Comparison of ENCODE assay signal across 20 cellular contexts in genomic region chr16:87331241-87331801, GRCh38. TPM values are rescaled to one million over a fixed set of nuclear protein-coding genes. Genes with fewer than 3 reads are reported as not detected.
DNase-seq lines count a peak whose midpoint lies in the region; ATAC-seq and TF ChIP-seq lines count a peak whose summit lies in the region.
"Had no signal": no experiment of that assay in that cellular context is flagged by ENCODE, and none has a peak within 500 bp of the region (broad histone marks: within the 10 kb centered on the region; RNA-seq: fewer than 3 reads in every experiment).

No MANE protein-coding gene starts in this region.

- H3K4me1 ChIP-seq in right cardiac atrium (ENCODE audit: control insufficient read depth, insufficient read depth, low read length) (no peaks in the 10 kb centered on the region), aorta (ENCODE audit: control insufficient read depth in 1 of 2, insufficient read depth in 2 of 2, low read length in 2 of 2) (no peaks in the 10 kb centered on the region)
- H3K4me1 ChIP-seq: BE2C, Caco-2 had no signal

- CTCF ChIA-PET in GM10248 (lab: Yijun Ruan, JAX): interaction anchor here (2.4 kb wide), 1 partner anchor 12 kb away, joined by 7 read pairs; no protein-coding TSS in a partner anchor

- H3K4me3 ChIP-seq in right cardiac atrium (ENCODE audit: low read length) (no peak overlapping the region), aorta (ENCODE audit: low read length in 2 of 2) (no peak overlapping the region)
- H3K4me3 ChIP-seq: GM23338 had no signal

- H3K27me3 Mint-ChIP-seq in nephron progenitor cell (ENCODE audit: low read depth, poor library complexity): no peaks in the 10 kb centered on the region
- no peaks in the 10 kb centered on the region for H3K27me3 Mint-ChIP-seq in stimulated activated naive CD8-positive, alpha-beta T cell treated with anti-CD3 and anti-CD28 coated beads, Interleukin-15, amount 100 ng/mL, for 72 hours
- H3K27me3 Mint-ChIP-seq: CD4-positive, CD25-positive, alpha-beta regulatory T cell had no signal

- DNase-seq in Right ventricle myocardium superior: peak; percentile 31
- no peak for DNase-seq in right cardiac atrium
- DNase-seq in cerebellar cortex (ENCODE audit: low spot score): peak; percentile 2
- no peak for DNase-seq in nephron progenitor cell
- peak; percentile 29 to 60 for DNase-seq in aorta
- no peak for DNase-seq in stimulated activated CD4-positive, alpha-beta T cell treated with anti-CD3 and anti-CD28 coated beads, Interleukin-2, amount 100 ng/mL, for 24 hours
- DNase-seq in GM10248 (ENCODE audit: extremely low spot score): no peak
- no peak for DNase-seq in stimulated activated naive CD8-positive, alpha-beta T cell treated with anti-CD3 and anti-CD28 coated beads, Interleukin-15, amount 100 ng/mL, for 72 hours
- DNase-seq: BE2C; Caco-2; CD4-positive, CD25-positive, alpha-beta regulatory T cell; GF-D8; NCI-H1092 treated with DMSO at 0.1 percent for 48 hours; NCI-H146; NCI-H2029 treated with DMSO at 0.1 percent for 48 hours; NCI-H2171 treated with DMSO at 0.1 percent for 48 hours; NCI-H446 treated with DMSO at 0.1 percent for 48 hours had no signal

- H3K9me3 ChIP-seq in right cardiac atrium (ENCODE audit: control insufficient read depth, low read length): no peaks in the 10 kb centered on the region
- H3K9me3 ChIP-seq in aorta (ENCODE audit: control insufficient read depth, low read length): no peaks in the 10 kb centered on the region
- H3K9me3 ChIP-seq: BE2C, Caco-2 had no signal

- intact Hi-C loops in Right ventricle myocardium superior (cut with DNase I) (no loop called here), right cardiac atrium (cut with DNase I) (no loop called here), aorta (cut with DNase I) (no loop called here)

- 90% methylated on average over 31 of the region's 31 CpGs for WGBS in right cardiac atrium
- 88 to 89% methylated on average over 31 of the region's 31 CpGs for WGBS in aorta, 2 donors

- ATAC-seq in Right ventricle myocardium superior (ENCODE audit: poor library complexity): no peak
- ATAC-seq in right cardiac atrium: no peak
- no peak for ATAC-seq in aorta (ENCODE audit: low FRiP score)
- ATAC-seq in stimulated activated naive CD8-positive, alpha-beta T cell treated with anti-CD3 and anti-CD28 coated beads, Interleukin-15, amount 100 ng/mL, for 72 hours: no peak
- ATAC-seq: GM23338, HCT116, Panc1 had no signal

- peaks cover 0 to 2% of the 10 kb centered on the region in 2 donors for H3K36me3 ChIP-seq in aorta (ENCODE audit: control insufficient read depth in 1 of 2, insufficient read depth in 2 of 2, low read length in 1 of 2)

- TF ChIP-seq CTCF in nephron progenitor cell (IDR thresholded peaks at IDR 0.05): no peak
- TF ChIP-seq CTCF in GM10248 (IDR thresholded peaks at IDR 0.05; ENCODE audit: control extremely low read depth, extremely low read depth, low read depth, missing control alignments): no peak

- peaks cover 12% of the 10 kb centered on the region for H3K36me3 Mint-ChIP-seq in nephron progenitor cell (ENCODE audit: low read depth)

- H3K27ac ChIP-seq in right cardiac atrium (ENCODE audit: low read length) (no peak overlapping the region), aorta (ENCODE audit: low read depth in 1 of 2, low read length in 2 of 2) (no peak overlapping the region)

- no peaks in the 10 kb centered on the region for H3K9me3 Mint-ChIP-seq in nephron progenitor cell
- no peaks in the 10 kb centered on the region for H3K9me3 Mint-ChIP-seq in stimulated activated naive CD8-positive, alpha-beta T cell treated with anti-CD3 and anti-CD28 coated beads, Interleukin-15, amount 100 ng/mL, for 72 hours
- H3K9me3 Mint-ChIP-seq: CD4-positive, CD25-positive, alpha-beta regulatory T cell; GM23338 had no signal

- peaks cover 22% of the 10 kb centered on the region for H3K4me1 Mint-ChIP-seq in nephron progenitor cell
- H3K4me1 Mint-ChIP-seq in stimulated activated naive CD8-positive, alpha-beta T cell treated with anti-CD3 and anti-CD28 coated beads, Interleukin-15, amount 100 ng/mL, for 72 hours: peaks cover 9% of the 10 kb centered on the region

- POLR2A ChIA-PET in GM10248 (lab: Yijun Ruan, JAX): interaction anchor here (0.8 kb wide), 1 partner anchor 14 kb away, joined by 4 read pairs; the partner anchor contains the start of gene C16orf95

- H3K27me3 ChIP-seq in right cardiac atrium (ENCODE audit: control insufficient read depth, insufficient read depth) (no peaks in the 10 kb centered on the region), aorta (ENCODE audit: control insufficient read depth in 1 of 2, insufficient read depth in 2 of 2, low read length in 1 of 2) (no peaks in the 10 kb centered on the region)
- H3K27me3 ChIP-seq: BE2C had no signal

- H3K27ac Mint-ChIP-seq in nephron progenitor cell: peak overlapping the region; percentile 84
- no peak overlapping the region for H3K27ac Mint-ChIP-seq in stimulated activated naive CD8-positive, alpha-beta T cell treated with anti-CD3 and anti-CD28 coated beads, Interleukin-15, amount 100 ng/mL, for 72 hours
- H3K27ac Mint-ChIP-seq: GM23338 had no signal

- H3K4me3 Mint-ChIP-seq in nephron progenitor cell: no peak overlapping the region
- H3K4me3 Mint-ChIP-seq in stimulated activated naive CD8-positive, alpha-beta T cell treated with anti-CD3 and anti-CD28 coated beads, Interleukin-15, amount 100 ng/mL, for 72 hours: no peak overlapping the region
- H3K4me3 Mint-ChIP-seq: CD4-positive, CD25-positive, alpha-beta regulatory T cell; GM23338 had no signal

RNA-seq across cellular contexts. Expression of gene C16orf95, which starts 14.1 kb away (rescaled TPM):
- 2.1 TPM for total RNA-seq in Right ventricle myocardium superior
- 1 to 10 TPM; 3.4 to 5.4 (median 4.2) TPM for total RNA-seq in right cardiac atrium
- 4.7 TPM for polyA plus RNA-seq in right cardiac atrium
- 1 to 10 TPM; 2.2 to 3.5 TPM for total RNA-seq in aorta
- polyA plus RNA-seq in aorta: 1 to 10 TPM; 5.0 to 6.6 TPM

RNA-seq across cellular contexts. Expression of gene FBXO31, which starts 52.3 kb away (rescaled TPM):
- total RNA-seq in Right ventricle myocardium superior (78.9 TPM), right cardiac atrium (10 to 100 TPM; 47.8 to 66.1 (median 57.5) TPM), aorta (10 to 100 TPM; 53.2 to 57.9 TPM)
- polyA plus RNA-seq in right cardiac atrium (24.3 TPM), aorta (10 to 100 TPM in 1 of 2 donors, 1 to 10 TPM in 1; 6.0 to 28.9 TPM)

Comparison
In these comparisons a context has a peak if more than half of its experiments do, and no peak if none do; other contexts are left out.
1. DNase-seq: peak in Right ventricle myocardium superior (single experiment), cerebellar cortex (single experiment) and aorta (2 of 2); none in right cardiac atrium (0 of 3), nephron progenitor cell (single experiment), stimulated activated CD4-positive, alpha-beta T cell treated with anti-CD3 and anti-CD28 coated beads, Interleukin-2, amount 100 ng/mL, for 24 hours (0 of 2), GM10248 (single experiment) and stimulated activated naive CD8-positive, alpha-beta T cell treated with anti-CD3 and anti-CD28 coated beads, Interleukin-15, amount 100 ng/mL, for 72 hours (0 of 2).